In the genomic region with DNA sequence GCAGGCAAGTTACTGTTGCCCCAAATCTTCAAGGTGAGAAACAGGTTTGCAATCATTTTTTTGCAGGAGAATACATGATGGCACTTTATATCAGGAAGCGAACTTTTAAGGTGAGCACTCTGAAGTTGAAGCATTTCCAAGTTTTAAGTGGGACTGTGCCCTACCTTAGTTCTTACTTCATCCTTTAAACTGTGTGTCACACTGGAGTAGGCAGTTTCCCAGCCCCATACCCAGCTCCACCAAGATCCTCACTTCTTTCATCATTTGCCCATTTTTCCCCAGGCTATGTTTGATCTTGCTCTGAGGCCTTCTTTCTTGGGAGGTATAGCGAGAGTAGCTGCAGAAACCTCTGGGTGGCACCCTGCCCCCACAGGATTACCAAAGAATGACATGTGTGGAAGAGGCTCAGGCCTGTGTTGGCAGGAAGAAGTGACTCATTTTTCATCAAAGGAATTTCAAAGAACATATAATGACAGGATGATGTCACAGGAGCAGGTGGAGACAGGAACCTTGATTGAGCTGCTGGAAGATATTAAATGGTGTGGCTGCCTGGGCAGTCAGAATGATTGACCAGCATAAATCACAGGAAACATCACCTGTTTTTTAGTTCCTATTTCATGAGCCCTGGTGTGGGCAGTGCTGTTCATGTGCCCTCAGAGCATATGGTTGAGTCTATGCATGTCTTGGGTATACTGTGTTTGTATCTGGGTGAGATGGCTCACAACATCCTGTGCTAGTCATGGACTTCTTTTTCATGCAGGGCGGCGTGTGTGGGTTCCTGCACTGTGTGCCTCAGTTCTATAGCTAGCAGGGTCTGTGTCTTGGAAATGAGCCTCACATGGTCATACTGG, we compare ENCODE assay signal across 9 cellular contexts. TPM values are rescaled to one million over a fixed set of nuclear protein-coding genes. Genes with fewer than 3 reads are reported as not detected.
DNase-seq lines count a peak whose midpoint lies in the region; ATAC-seq, FAIRE-seq and TF ChIP-seq lines count a peak whose summit lies in the region.
"Had no signal": no experiment of that assay in that cellular context is flagged by ENCODE, and none has a peak within 500 bp of the region (broad histone marks: within the 10 kb centered on the region; RNA-seq: fewer than 3 reads in every experiment).

No MANE protein-coding gene starts in this region.

- H3K9me3 ChIP-seq in H1 (ENCODE audit: insufficient read depth in 2 of 2, low read depth in 1 of 2, low read length in 1 of 2) (no peaks in the 10 kb centered on the region), stomach smooth muscle (ENCODE audit: control insufficient read depth in 2 of 2, low read length in 2 of 2) (no peaks in the 10 kb centered on the region)

- peaks cover 38% of the 10 kb centered on the region for H3K36me3 Mint-ChIP-seq in Calu3 (ENCODE audit: insufficient read depth, unreplicated experiment)
- no peaks in the 10 kb centered on the region for H3K36me3 Mint-ChIP-seq in naive thymus-derived CD8-positive, alpha-beta T cell

- CTCF ChIA-PET in Calu3 (lab: Charles Lee) (interaction anchor here (0.6 to 2.1 kb wide), 11 partner anchors 9 to 227 kb away, joined by 3 to 17 read pairs (median 7); no protein-coding TSS in a partner anchor), H1 (lab: Charles Lee; ENCODE audit: partially characterized antibody) (interaction anchor here (0.8 to 12.8 kb wide), 25 partner anchors 7 to 127 kb away, joined by 3 to 195 read pairs (median 5); partner anchors contain the start of gene MACF1)

- intact Hi-C loops in Calu3 (cut with micrococcal nuclease; ENCODE audit: unreplicated experiment) = loop anchor here (5.0 kb wide), 1 partner anchor 66 kb away; no protein-coding TSS in a partner anchor

- H3K4me1 Mint-ChIP-seq in Calu3 (ENCODE audit: low read depth, unreplicated experiment) = peaks cover 80% of the 10 kb centered on the region
- H3K4me1 Mint-ChIP-seq in naive thymus-derived CD8-positive, alpha-beta T cell = peaks cover 11 to 42% (median 28%) of the 10 kb centered on the region in 4 donors

- no peak overlapping the region for H3K14ac ChIP-seq in H1 (ENCODE audit: insufficient read length)

- H3K27ac ChIP-seq in H1 (ENCODE audit: low read depth, low read length) = no peak overlapping the region
- peak overlapping the region; percentile 64 for H3K27ac ChIP-seq in stomach smooth muscle (ENCODE audit: low read length)
- H3K27ac ChIP-seq: SK-N-MC had no signal

- POLR2A ChIA-PET in H1 (lab: Charles Lee; ENCODE audit: partially characterized antibody) = interaction anchor here (0.8 to 2.2 kb wide), 7 partner anchors 10 to 85 kb away, joined by 3 to 6 read pairs (median 3); no protein-coding TSS in a partner anchor
- POLR2A ChIA-PET in naive thymus-derived CD8-positive, alpha-beta T cell (lab: Charles Lee) = interaction anchor here (0.9 to 1.9 kb wide), 4 partner anchors 9 to 75 kb away, joined by 3 to 11 read pairs (median 4); no protein-coding TSS in a partner anchor

- TF ChIP-seq RAD21 in H1 (IDR thresholded peaks at IDR 0.05 in 1 of 2, conservative IDR thresholded peaks at IDR 0.05 in 1 of 2; ENCODE audit: low read depth in 2 of 2, low read length in 2 of 2) = peak; percentile 55 to 61

- 74% methylated on average over 4 of the region's 4 CpGs; no CpG with 5 or more reads in 1 of the 2 experiments for WGBS in H1 (ENCODE audit: extremely low coverage in 1 of 2, insufficient coverage in 1 of 2, insufficient read length in 1 of 2, insufficient replicate concordance in 2 of 2, low coverage in 1 of 2, low lambda C conversion rate in 2 of 2, missing lambda C conversion rate in 1 of 2), 2 experiments

- BruUV-seq in Calu3 (replicated peaks; lab: Mats Ljungman, UMichigan) = no TSS peak

- H2AFZ ChIP-seq in H1 (ENCODE audit: low read length) = no peak overlapping the region

- no peaks in the 10 kb centered on the region for H3K27me3 ChIP-seq in H1 (replicated peaks in 1 of 4; ENCODE audit: control insufficient read depth in 3 of 4, extremely low read depth in 1 of 4, insufficient read depth in 3 of 4, low read length in 3 of 4)
- H3K27me3 ChIP-seq in stomach smooth muscle (ENCODE audit: control insufficient read depth in 1 of 2, insufficient read depth in 2 of 2, low read length in 2 of 2) = no peaks in the 10 kb centered on the region

- no peaks in the 10 kb centered on the region; the same call in 1 of the 2 replicates for H3K23me2 ChIP-seq in H1 (ENCODE audit: low read depth, low read length)

- peak; percentile 89 for DNase-seq in Calu3
- peak; percentile 81 for DNase-seq in NCI-H774 (lab: John Stamatoyannopoulos, UW)
- peak; percentile 79 to 86 for DNase-seq in activated CD4-positive, alpha-beta T cell treated with anti-CD3 and anti-CD28 coated beads, Interleukin-2, amount 50 U/mL, for 48 hours
- peak in 1 of 2 experiments; percentile 59 for DNase-seq in H1 (ENCODE audit: low read depth in 1 of 2, low spot score in 2 of 2)
- DNase-seq in naive thymus-derived CD8-positive, alpha-beta T cell = peak; percentile 59 to 93 (median 82)

- peak overlapping the region; percentile 51 for H3K4me3 Mint-ChIP-seq in Calu3 (ENCODE audit: low read depth, unreplicated experiment)
- H3K4me3 Mint-ChIP-seq in naive thymus-derived CD8-positive, alpha-beta T cell = peak overlapping the region in 8 of 10 donors; percentile 14 to 71 (median 50)

- H4K8ac ChIP-seq in H1 (ENCODE audit: extremely low read depth, insufficient read depth, low read length) = no peak overlapping the region

- no peaks in the 10 kb centered on the region for H3K9me3 Mint-ChIP-seq in Calu3 (ENCODE audit: low read depth, unreplicated experiment)
- H3K9me3 Mint-ChIP-seq in naive thymus-derived CD8-positive, alpha-beta T cell = no peaks in the 10 kb centered on the region

- H4K20me1 ChIP-seq in H1 (replicated peaks in 1 of 2; ENCODE audit: control insufficient read depth in 1 of 2, insufficient read depth in 2 of 2, low read length in 2 of 2) = peaks cover 0 to 3% of the 10 kb centered on the region in 2 experiments

- H2BK20ac ChIP-seq in H1 (ENCODE audit: low read length) = no peak overlapping the region

- H3K27ac Mint-ChIP-seq in Calu3 (ENCODE audit: unreplicated experiment) = peak overlapping the region; percentile 91
- H3K27ac Mint-ChIP-seq in naive thymus-derived CD8-positive, alpha-beta T cell = peak overlapping the region; percentile 90 to 100 (median 96)

- H2BK12ac ChIP-seq in H1 (ENCODE audit: low read depth, low read length) = no peak overlapping the region; the same call in 1 of the 2 replicates

- peaks cover 2 to 9% (median 3%) of the 10 kb centered on the region in 4 experiments; a peak in 4 of 7 replicates for H3K4me1 ChIP-seq in H1 (replicated peaks in 1 of 4; ENCODE audit: control insufficient read depth in 3 of 4, insufficient read depth in 4 of 4, low read length in 3 of 4)
- H3K4me1 ChIP-seq in stomach smooth muscle (ENCODE audit: control insufficient read depth, insufficient read depth, low read length) = peaks cover 22% of the 10 kb centered on the region

- no peak overlapping the region for H3K4ac ChIP-seq in H1 (replicated peaks; ENCODE audit: insufficient read length, low read depth, low read length)

- no peak overlapping the region for H2BK120ac ChIP-seq in H1 (replicated peaks; ENCODE audit: low read depth, low read length)

- no peaks in the 10 kb centered on the region for H3K36me3 ChIP-seq in H1 (ENCODE audit: control insufficient read depth in 2 of 4, insufficient read depth in 4 of 4, low read length in 3 of 4)
- H3K36me3 ChIP-seq in stomach smooth muscle (ENCODE audit: control insufficient read depth in 2 of 2, insufficient read depth in 2 of 2, low read length in 2 of 2) = no peaks in the 10 kb centered on the region

- H3K27me3 Mint-ChIP-seq in Calu3 (ENCODE audit: unreplicated experiment) = no peaks in the 10 kb centered on the region
- no peaks in the 10 kb centered on the region for H3K27me3 Mint-ChIP-seq in naive thymus-derived CD8-positive, alpha-beta T cell

- no peak overlapping the region for H3K9ac ChIP-seq in H1 (replicated peaks in 1 of 4; ENCODE audit: extremely low read depth in 1 of 4, low read depth in 3 of 4, low read length in 3 of 4)
- H3K9ac ChIP-seq in stomach smooth muscle (ENCODE audit: low read length in 2 of 2) = no peak overlapping the region

- no peak overlapping the region for H3K56ac ChIP-seq in H1 (replicated peaks; ENCODE audit: insufficient read length, low read depth, low read length)

- TF ChIP-seq CTCF in Calu3 (IDR thresholded peaks at IDR 0.05; ENCODE audit: unreplicated experiment) (peak; percentile 48), H1 (IDR thresholded peaks at IDR 0.05; ENCODE audit: control extremely low read depth in 1 of 3, insufficient read depth in 1 of 3, low read depth in 1 of 3, low read length in 3 of 3) (peak; percentile 38 to 66 (median 58))

- H3K4me3 ChIP-seq in H1 (ENCODE audit: extremely low read depth in 1 of 4, insufficient read depth in 2 of 4, low read depth in 3 of 4, low read length in 4 of 4) (no peak overlapping the region), stomach smooth muscle (ENCODE audit: low read length in 2 of 2) (no peak overlapping the region)
- H3K4me3 ChIP-seq: SK-N-MC had no signal

- H2BK15ac ChIP-seq in H1 (ENCODE audit: low read length) = no peak overlapping the region

- peaks cover 0 to 92% of the 10 kb centered on the region in 2 experiments; a peak in 3 of 4 replicates for H3K79me2 ChIP-seq in H1 (ENCODE audit: control insufficient read depth in 1 of 2, insufficient read depth in 2 of 2, low read length in 2 of 2)

- H2AK5ac ChIP-seq in H1 (ENCODE audit: low read depth, low read length) = no peak overlapping the region; the same call in 1 of the 2 replicates

- peaks cover 5% of the 10 kb centered on the region; the same call in 1 of the 2 replicates for H3K79me1 ChIP-seq in H1 (ENCODE audit: low read depth, low read length)

- H4K91ac ChIP-seq in H1 (replicated peaks; ENCODE audit: insufficient read length, low read length) = no peak overlapping the region

- H4K5ac ChIP-seq in H1 (ENCODE audit: insufficient read length, low read depth, low read length) = no peak overlapping the region

- no peak for TF ChIP-seq POLR2A in H1 (IDR thresholded peaks at IDR 0.05; ENCODE audit: control extremely low read depth in 1 of 2, low read depth in 2 of 2, low read length in 2 of 2)

- FAIRE-seq in H1 (lab: Jason Lieb, UNC) = peak; percentile 39

- H3K23ac ChIP-seq in H1 (ENCODE audit: insufficient read length) = no peak overlapping the region

- H3K4me2 ChIP-seq in H1 (ENCODE audit: insufficient read depth in 1 of 2, low read depth in 2 of 2, low read length in 2 of 2) = no peak overlapping the region

- H2BK5ac ChIP-seq in H1 (ENCODE audit: low read depth, low read length) = peak overlapping the region; percentile 55; the same call in 1 of the 2 replicates

- H3K18ac ChIP-seq in H1 (ENCODE audit: extremely low read depth, low read length) = no peak overlapping the region

- no peak for TF ChIP-seq EP300 in H1 (IDR thresholded peaks at IDR 0.05; ENCODE audit: borderline replicate concordance in 1 of 2, low read depth in 2 of 2, low read length in 2 of 2)

- ATAC-seq in HG02798 (IDR thresholded peaks at IDR 0.05; ENCODE audit: poor library complexity, unreplicated experiment) (peak; percentile 66), HG02870 (IDR thresholded peaks at IDR 0.05; ENCODE audit: unreplicated experiment) (no peak)
- peak; percentile 86 to 88 for ATAC-seq in naive thymus-derived CD8-positive, alpha-beta T cell

RNA-seq across cellular contexts. Expression of gene MACF1, which starts 20.8 kb away (rescaled TPM):
- total RNA-seq in Calu3 (2022) = 701 and 705 TPM in 2 replicates
- 261 and 285 TPM in 2 replicates for total RNA-seq in H1 (2021; fragmentation: NEBNext Ultra II Directional; extraction: Animal tissue kit (Norgen Biotek cat#: 25700))
- polyA plus RNA-seq in H1 (2011; rRNA removed) = 57.6 and 59.8 TPM in 2 replicates
- polyA plus RNA-seq in H1 (2011; cell fraction: cytosol; rRNA removed) = 58.6 TPM
- polyA plus RNA-seq in H1 (2011; cell fraction: nucleus; rRNA removed) = 249 TPM
- polyA plus RNA-seq in H1 (2012, experiment 1 of 2) = 118 to 148 TPM (median 133 TPM) in 4 replicates
- polyA plus RNA-seq in H1 (2012, experiment 2 of 2) = 7.3 TPM
- 141 TPM for polyA plus RNA-seq in H1 (2013, experiment 1 of 2)
- 133 TPM for polyA plus RNA-seq in H1 (2013, experiment 2 of 2)
- 265 and 314 TPM in 2 replicates for polyA minus RNA-seq in H1 (2011; rRNA and poly(A)+ RNA removed)
- polyA minus RNA-seq in H1 (2011; cell fraction: cytosol; rRNA and poly(A)+ RNA removed) = 150 TPM
- 618 TPM for polyA minus RNA-seq in H1 (2011; cell fraction: nucleus; rRNA and poly(A)+ RNA removed)
- total RNA-seq in naive thymus-derived CD8-positive, alpha-beta T cell = 100 to 1,000 TPM; 215 to 222 TPM
- 10 to 100 TPM; 13.4 to 60.8 (median 14.7) TPM for polyA plus RNA-seq in naive thymus-derived CD8-positive, alpha-beta T cell
